1 cellular context compared by ENCODE assay signal in the genomic region with DNA sequence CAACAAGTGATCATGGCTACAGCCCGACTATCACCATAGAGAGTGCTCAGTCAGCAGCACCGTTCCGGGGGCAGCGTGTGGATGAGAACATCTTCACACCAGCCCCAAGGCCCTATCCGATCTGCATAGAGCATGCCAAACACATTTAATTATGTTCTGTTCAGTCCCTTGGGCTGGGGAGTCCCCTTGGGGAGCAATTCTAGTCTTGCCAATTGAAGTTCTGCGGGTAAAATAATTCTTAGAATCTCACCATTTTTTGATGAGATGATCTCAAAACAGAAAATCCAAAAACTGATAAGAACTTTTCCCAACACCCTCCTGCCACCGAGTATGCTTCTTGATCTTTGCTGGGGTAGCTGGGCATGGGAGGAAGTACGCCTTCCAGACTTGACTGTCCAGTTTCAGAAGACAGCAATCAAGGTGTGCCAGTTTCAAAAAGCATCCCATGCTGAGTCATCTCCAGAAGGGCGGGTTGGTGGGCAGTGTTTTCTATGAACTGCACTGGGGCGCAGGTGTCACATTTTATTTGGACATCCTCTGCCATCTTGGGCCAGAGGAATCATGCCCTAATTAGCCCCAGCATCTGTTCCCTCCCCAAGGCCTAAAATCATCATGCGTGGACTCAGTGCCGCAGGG.
TF ChIP-seq lines count a peak whose summit lies in the region.

No MANE protein-coding gene starts in this region.

TF ChIP-seq in GM12878, 131 proteins besides CTCF, POLR2A, EP300 and RAD21:
- peak; percentile 54; the same call in 1 of the 2 replicates for TF ChIP-seq SPI1 (IDR thresholded peaks at IDR 0.05; ENCODE audit: borderline replicate concordance, insufficient read depth, low read depth, low read length)
- TF ChIP-seq CEBPB (IDR thresholded peaks at IDR 0.05; ENCODE audit: borderline replicate concordance in 1 of 2, low read depth in 2 of 2, low read length in 2 of 2), result no peak
- no peak for TF ChIP-seq E4F1 (IDR thresholded peaks at IDR 0.05; ENCODE audit: borderline replicate concordance, partially characterized antibody)
- TF ChIP-seq IRF4 (IDR thresholded peaks at IDR 0.05; ENCODE audit: low read depth, low read length), result 0 out of 2 replicates have a peak, but pooled peaks have one; percentile 13
- 0 out of 2 replicates have a peak, but pooled peaks have one; percentile 43 for TF ChIP-seq DPF2 (IDR thresholded peaks at IDR 0.05)
- TF ChIP-seq ETV6 (conservative IDR thresholded peaks at IDR 0.05 in 1 of 2, IDR thresholded peaks at IDR 0.05 in 1 of 2; ENCODE audit: borderline replicate concordance in 1 of 2, low read depth in 1 of 2), result no peak
- TF ChIP-seq SMAD1 (IDR thresholded peaks at IDR 0.05; ENCODE audit: low read depth, partially characterized antibody), result no peak
- no peak for TF ChIP-seq BMI1 (IDR thresholded peaks at IDR 0.05; ENCODE audit: borderline replicate concordance)
- 0 out of 2 replicates have a peak, but pooled peaks have one; percentile 37 for TF ChIP-seq IKZF1 (conservative IDR thresholded peaks at IDR 0.05)
- peak in 1 of 2 experiments; percentile 39; a peak in 1 of 4 replicates for TF ChIP-seq IKZF2 (IDR thresholded peaks at IDR 0.05)
- TF ChIP-seq BACH1 (IDR thresholded peaks at IDR 0.05; ENCODE audit: borderline replicate concordance), result no peak
- TF ChIP-seq TCF3 (IDR thresholded peaks at IDR 0.05; ENCODE audit: borderline replicate concordance, insufficient read depth, low read depth, low read length), result peak; percentile 65; the same call in 1 of the 2 replicates
